1 cellular context compared by ENCODE assay signal in genomic region chr17:39621523-39622379, GRCh38.
TF ChIP-seq lines count a peak whose summit lies in the region.

No MANE protein-coding gene starts in this region.

TF ChIP-seq in Ishikawa, 13 proteins besides CTCF, POLR2A, EP300 and RAD21 (continued from another document):
- no peak for TF ChIP-seq USF1 (IDR thresholded peaks at IDR 0.05)
- TF ChIP-seq FOXM1 (IDR thresholded peaks at IDR 0.05; ENCODE audit: borderline replicate concordance, low read depth) = no peak
